In genomic region chr5:115977096-115977495, GRCh38 we compare ENCODE assay signal across 15 cellular contexts. TPM values are rescaled to one million over a fixed set of nuclear protein-coding genes. Genes with fewer than 3 reads are reported as not detected.
DNase-seq lines count a peak whose midpoint lies in the region; ATAC-seq, FAIRE-seq and TF ChIP-seq lines count a peak whose summit lies in the region.
"Had no signal": no experiment of that assay in that cellular context is flagged by ENCODE, and none has a peak within 500 bp of the region (broad histone marks: within the 10 kb centered on the region; RNA-seq: fewer than 3 reads in every experiment).

No MANE protein-coding gene starts in this region.

- peak overlapping the region; percentile 53 for H2AFZ ChIP-seq in GM12878 (ENCODE audit: control insufficient read depth, low read depth, low read length)
- H2AFZ ChIP-seq in GM23338: no peak overlapping the region

- H3K27ac ChIP-seq in GM12878 (ENCODE audit: control insufficient read depth, insufficient read depth) (peak overlapping the region; percentile 42; the same call in 1 of the 2 replicates), GM23338 (ENCODE audit: low read depth) (no peak overlapping the region)
- H3K27ac ChIP-seq: body of pancreas had no signal

- no peak overlapping the region for H3K4me3 Mint-ChIP-seq in GM23338

- H3K9me2 ChIP-seq in GM23338 (ENCODE audit: insufficient read depth): 0 out of 2 replicates have a peak, but pooled peaks cover 3% of the 10 kb centered on the region

- H3K4me3 ChIP-seq in GM12878 (peak overlapping the region; percentile 17; the same call in 1 of the 2 replicates), GM23338 (no peak overlapping the region)
- H3K4me3 ChIP-seq: body of pancreas, lung had no signal

- H3K9ac ChIP-seq in GM12878 (ENCODE audit: control insufficient read depth, insufficient read depth, low read length): no peak overlapping the region

- RAD21 ChIA-PET in GM12878 (lab: Charles Lee; ENCODE audit: unreplicated experiment): no interaction called here

- intact Hi-C loops in GM12878 (cut with micrococcal nuclease; ENCODE audit: unreplicated experiment): no loop called here

- H3K27me3 ChIP-seq in GM12878 (replicated peaks in 1 of 2; ENCODE audit: control insufficient read depth in 2 of 2, insufficient read depth in 2 of 2, low read length in 1 of 2): no peaks in the 10 kb centered on the region
- H3K27me3 ChIP-seq in GM23338 (ENCODE audit: insufficient read depth): no peaks in the 10 kb centered on the region
- H3K27me3 ChIP-seq: body of pancreas had no signal

- peaks cover 9% of the 10 kb centered on the region for H3K4me1 ChIP-seq in GM12878 (ENCODE audit: control insufficient read depth, insufficient read depth, low read length)
- no peaks in the 10 kb centered on the region for H3K4me1 ChIP-seq in GM23338 (ENCODE audit: insufficient read depth)
- H3K4me1 ChIP-seq: body of pancreas had no signal

- H3K36me3 ChIP-seq in GM12878 (ENCODE audit: control insufficient read depth in 2 of 2, insufficient read depth in 2 of 2, low read length in 1 of 2): no peaks in the 10 kb centered on the region
- H3K36me3 ChIP-seq in GM23338 (ENCODE audit: insufficient read depth): no peaks in the 10 kb centered on the region

- DNase-seq in GM12878 (ENCODE audit: low read depth, low spot score): peak; percentile 48
- DNase-seq in dedifferentiated amniotic fluid mesenchymal stem cell (ENCODE audit: extremely low spot score): no peak
- no peak for DNase-seq in GM23338 (ENCODE audit: low spot score)
- DNase-seq in NCI-H2227 treated with DMSO at 0.1 percent for 48 hours (lab: John Stamatoyannopoulos, UW): no peak
- no peak for DNase-seq in SW480 (ENCODE audit: low spot score)
- DNase-seq: activated CD4-positive, alpha-beta T cell treated with anti-CD3 and anti-CD28 coated beads, Interleukin-2, amount 50 U/mL, for 4 hours; body of pancreas; Calu3; NCI-H187 treated with DMSO at 0.1 percent for 48 hours; Right ventricle myocardium superior had no signal

- no peaks in the 10 kb centered on the region for H3K79me2 ChIP-seq in GM12878 (ENCODE audit: control insufficient read depth, insufficient read depth, low read length)
- H3K79me2 ChIP-seq in GM23338 (replicated peaks; ENCODE audit: insufficient read depth): no peaks in the 10 kb centered on the region

- no peak for TF ChIP-seq POLR2A in GM12878 (IDR thresholded peaks at IDR 0.05; ENCODE audit: low read depth, low read length)

- no peak for TF ChIP-seq EP300 in GM12878 (IDR thresholded peaks at IDR 0.05; ENCODE audit: borderline replicate concordance in 1 of 2, control insufficient read depth in 1 of 2, low read depth in 2 of 2, low read length in 2 of 2)

- H3F3A ChIP-seq in GM23338 (replicated peaks; ENCODE audit: low read depth): no peaks in the 10 kb centered on the region

- H3K9me3 ChIP-seq in GM12878 (replicated peaks; ENCODE audit: control insufficient read depth, insufficient read depth, low read length): no peaks in the 10 kb centered on the region; the same call in 2 of the 3 replicates
- H3K9me3 ChIP-seq: body of pancreas had no signal

- H3K36me3 Mint-ChIP-seq in GM23338 (ENCODE audit: low read depth): no peaks in the 10 kb centered on the region

- no peaks in the 10 kb centered on the region; the same call in 2 of the 3 replicates for H3K9me3 Mint-ChIP-seq in GM23338

- no TSS peak for BruUV-seq in GM12878 (replicated peaks; lab: Mats Ljungman, UMichigan)

- H3K4me1 Mint-ChIP-seq in GM23338: no peaks in the 10 kb centered on the region

- FAIRE-seq in GM12878 (lab: Jason Lieb, UNC): peak; percentile 92

- no peak for TF ChIP-seq RAD21 in GM12878 (IDR thresholded peaks at IDR 0.05; ENCODE audit: insufficient read depth, low read depth, low read length)

- in situ Hi-C loops in GM12878 (cut with MboI): no loop called here

- CTCF ChIA-PET in GM12878 (lab: Yijun Ruan, JAX): interaction anchor here (1.1 kb wide), 1 partner anchor 92 kb away, joined by 3 read pairs; no protein-coding TSS in a partner anchor

- 0% methylated on average over 4 of the region's 4 CpGs for WGBS in GM12878 (ENCODE audit: insufficient coverage, insufficient replicate concordance, low lambda C conversion rate, missing lambda C conversion rate)

- H3K27ac Mint-ChIP-seq in GM23338: no peak overlapping the region

- no peak for TF ChIP-seq CTCF in GM12878 (IDR thresholded peaks at IDR 0.05 in 2 of 3, conservative IDR thresholded peaks at IDR 0.05 in 1 of 3; ENCODE audit: control insufficient read depth in 2 of 3, extremely low read depth in 1 of 3, insufficient read depth in 1 of 3, low read depth in 3 of 3, low read length in 3 of 3)
- no peak for TF ChIP-seq CTCF in GM23338 (conservative IDR thresholded peaks at IDR 0.05; ENCODE audit: low read depth in 2 of 2)

- H3K4me2 ChIP-seq in GM12878 (ENCODE audit: control insufficient read depth, insufficient read depth) (peak overlapping the region; percentile 11), GM23338 (no peak overlapping the region)

- SMC1A ChIA-PET in GM12878 (lab: Charles Lee; ENCODE audit: uncharacterized antibody, unreplicated experiment): interaction anchor here (1.1 kb wide), 1 partner anchor 16 kb away, joined by 3 read pairs; no protein-coding TSS in a partner anchor

- H3K27me3 Mint-ChIP-seq in GM23338 (ENCODE audit: insufficient read depth, low read depth, poor library complexity): no peaks in the 10 kb centered on the region

- ATAC-seq in GM18519 (IDR thresholded peaks at IDR 0.05; ENCODE audit: low FRiP score, unreplicated experiment) (peak; percentile 92), GM21526 (IDR thresholded peaks at IDR 0.05; ENCODE audit: low FRiP score, unreplicated experiment) (peak; percentile 94), HG03108 (IDR thresholded peaks at IDR 0.05; ENCODE audit: unreplicated experiment) (peak; percentile 81), GM12878 (peak; percentile 88), GM23338 (no peak)
- ATAC-seq: body of pancreas had no signal

- POLR2A ChIA-PET in GM12878 (lab: Charles Lee): no interaction called here

- H4K20me1 ChIP-seq in GM12878 (ENCODE audit: control insufficient read depth, insufficient read depth) (no peaks in the 10 kb centered on the region), GM23338 (replicated peaks; ENCODE audit: insufficient read depth) (no peaks in the 10 kb centered on the region)

TF ChIP-seq in GM12878, 131 proteins besides CTCF, POLR2A, EP300 and RAD21 (continues in another document):
- TF ChIP-seq KLF5 (IDR thresholded peaks at IDR 0.05; ENCODE audit: partially characterized antibody): no peak

TF ChIP-seq in GM23338, 12 proteins besides CTCF, POLR2A, EP300 and RAD21:
- TF ChIP-seq EZH2phosphoT487 (IDR thresholded peaks at IDR 0.05; ENCODE audit: unreplicated experiment): no peak
TF ChIP-seq in GM23338: peak in this region for 0.

RNA-seq across cellular contexts. Expression of gene LVRN, which starts 14.8 kb away (rescaled TPM):
- 2.9 and 3.7 TPM in 2 replicates for total RNA-seq in GM12878 (2013; cell fraction: nucleolus; rRNA removed)
- 0.11 TPM in 1 of 2 replicates, not detected in the other for total RNA-seq in GM12878 (2014; rRNA removed)
- total RNA-seq in GM12878 (2014; rRNA removed; fragmentation: Illumina TruSeq; extraction: Trizol): 0.04 TPM in 1 of 2 replicates, not detected in the other
- not detected in 2 replicates for total RNA-seq in GM12878 (2021)
- 0.07 TPM for polyA plus RNA-seq in GM12878 (2011; ENCODE audit: low read depth)
- polyA plus RNA-seq in GM12878 (2011; rRNA removed): 0.87 and 1.5 TPM in 2 replicates
- 0.06 and 0.08 TPM in 2 replicates for polyA plus RNA-seq in GM12878 (2011; cell fraction: cytosol; rRNA removed)
- 1.1 and 2.9 TPM in 2 replicates for polyA plus RNA-seq in GM12878 (2011; cell fraction: nucleus; rRNA removed)
- 0.23 and 0.52 TPM in 2 replicates for polyA plus RNA-seq in GM12878 (2012)
- 0.10 and 0.11 TPM in 2 replicates for polyA plus RNA-seq in GM12878 (2014; fragmentation: Illumina TruSeq; extraction: Trizol)
- under 1 TPM in 1 of 2 experiments, not detected in 1; 0.09 TPM for polyA plus RNA-seq in GM12878 (2014; fragmentation: Nextera tagmentation; extraction: Ambion mirVana)
- not detected in 2 replicates for polyA plus RNA-seq in GM12878 (2014; rRNA removed)
- under 1 TPM in 1 of 2 experiments, not detected in 1; 0.30 TPM for polyA plus RNA-seq in GM12878 (2016; fragmentation: Nextera tagmentation; extraction: Ambion mirVana)
- 0.21 and 0.44 TPM in 2 replicates for polyA minus RNA-seq in GM12878 (2011; rRNA and poly(A)+ RNA removed)
- polyA minus RNA-seq in GM12878 (2011; cell fraction: cytosol; rRNA and poly(A)+ RNA removed): 0.31 TPM in 1 of 2 replicates, not detected in the other
- 0.97 and 1.1 TPM in 2 replicates for polyA minus RNA-seq in GM12878 (2011; cell fraction: nucleus; rRNA and poly(A)+ RNA removed)
- total RNA-seq in GM23338 (2014; rRNA removed; shearing (Covaris generic)): 0.39 and 0.45 TPM in 2 replicates
- 0.24 and 0.31 TPM in 2 replicates for polyA plus RNA-seq in GM23338 (2016; fragmentation: Nextera tagmentation; extraction: Ambion mirVana)

RNA-seq across cellular contexts. Expression of gene ARL14EPL, which starts 55.2 kb away (rescaled TPM):
- total RNA-seq in GM12878 (2013; cell fraction: nucleolus; rRNA removed): not detected in 2 replicates
- total RNA-seq in GM12878 (2014; rRNA removed) (not detected in 2 replicates), GM12878 (2014; rRNA removed; fragmentation: Illumina TruSeq; extraction: Trizol) (not detected in 2 replicates), GM12878 (2021) (not detected in 2 replicates)
- not detected for polyA plus RNA-seq in GM12878 (2011; ENCODE audit: low read depth)
- polyA plus RNA-seq in GM12878 (2011; rRNA removed) (0.08 and 0.09 TPM in 2 replicates), GM12878 (2014; fragmentation: Illumina TruSeq; extraction: Trizol) (not detected in 2 replicates), GM12878 (2014; fragmentation: Nextera tagmentation; extraction: Ambion mirVana) (not detected), GM12878 (2014; rRNA removed) (not detected in 2 replicates), GM12878 (2016; fragmentation: Nextera tagmentation; extraction: Ambion mirVana) (not detected), GM23338 (2016; fragmentation: Nextera tagmentation; extraction: Ambion mirVana) (not detected in 2 replicates)
- polyA plus RNA-seq in GM12878 (2011; cell fraction: cytosol; rRNA removed): 0.13 TPM in 1 of 2 replicates, not detected in the other
- polyA plus RNA-seq in GM12878 (2011; cell fraction: nucleus; rRNA removed): not detected in 2 replicates
- not detected in 2 replicates for polyA plus RNA-seq in GM12878 (2012)
- polyA minus RNA-seq in GM12878 (2011; rRNA and poly(A)+ RNA removed): not detected in 2 replicates
- polyA minus RNA-seq in GM12878 (2011; cell fraction: cytosol; rRNA and poly(A)+ RNA removed): not detected in 2 replicates
- not detected in 2 replicates for polyA minus RNA-seq in GM12878 (2011; cell fraction: nucleus; rRNA and poly(A)+ RNA removed)
- not detected in 2 replicates for total RNA-seq in GM23338 (2014; rRNA removed; shearing (Covaris generic))
- total RNA-seq: body of pancreas, fibroblast of villous mesenchyme, lung, Right ventricle myocardium superior had no signal
